15 cellular contexts compared by ENCODE assay signal in the genomic region with DNA sequence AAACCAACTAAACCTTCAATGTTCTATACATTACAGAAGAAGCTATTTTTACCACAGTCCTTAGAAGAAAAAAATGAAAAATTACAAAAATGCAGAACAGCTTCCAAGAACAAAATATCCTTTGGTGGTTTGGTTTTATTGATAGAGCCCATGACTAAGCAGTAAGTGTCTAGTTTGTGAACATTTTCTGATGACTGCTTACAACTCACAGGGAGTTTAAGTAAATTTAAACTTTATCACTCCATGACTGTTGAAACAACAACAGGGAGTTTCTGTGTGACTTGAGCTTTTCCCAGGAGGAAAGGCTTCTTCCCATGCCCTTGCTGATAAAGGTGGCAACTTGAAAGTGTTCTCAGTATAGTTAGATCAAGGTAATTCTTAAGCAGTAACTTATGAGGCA. TPM values are rescaled to one million over a fixed set of nuclear protein-coding genes. Genes with fewer than 3 reads are reported as not detected.
DNase-seq lines count a peak whose midpoint lies in the region; ATAC-seq and TF ChIP-seq lines count a peak whose summit lies in the region.
"Had no signal": no experiment of that assay in that cellular context is flagged by ENCODE, and none has a peak within 500 bp of the region (broad histone marks: within the 10 kb centered on the region; RNA-seq: fewer than 3 reads in every experiment).

No MANE protein-coding gene starts in this region.

- CTCF ChIA-PET in activated CD4-positive, alpha-beta memory T cell treated with anti-CD3 and anti-CD28 coated beads for 36 hours (lab: Charles Lee), result no interaction called here

- H3K9me3 Mint-ChIP-seq in HFFc6, result peaks cover 4% of the 10 kb centered on the region; the same call in 1 of the 2 replicates
- peaks cover 15% of the 10 kb centered on the region for H3K9me3 Mint-ChIP-seq in activated CD4-positive, alpha-beta memory T cell treated with anti-CD3 and anti-CD28 coated beads for 36 hours
- H3K9me3 Mint-ChIP-seq: type B pancreatic cell had no signal

- intact Hi-C loops in activated CD4-positive, alpha-beta memory T cell treated with anti-CD3 and anti-CD28 coated beads for 36 hours (cut with micrococcal nuclease), result no loop called here

- POLR2A ChIA-PET in activated CD4-positive, alpha-beta memory T cell treated with anti-CD3 and anti-CD28 coated beads for 36 hours (lab: Charles Lee), result no interaction called here

- H3K4me3 Mint-ChIP-seq in HFFc6, result no peak overlapping the region
- H3K4me3 Mint-ChIP-seq in activated CD4-positive, alpha-beta memory T cell treated with anti-CD3 and anti-CD28 coated beads for 36 hours, result no peak overlapping the region
- H3K4me3 Mint-ChIP-seq: type B pancreatic cell had no signal

- H3K27ac Mint-ChIP-seq in HFFc6, result peak overlapping the region; percentile 64
- H3K27ac Mint-ChIP-seq in activated CD4-positive, alpha-beta memory T cell treated with anti-CD3 and anti-CD28 coated beads for 36 hours, result no peak overlapping the region
- H3K27ac Mint-ChIP-seq: type B pancreatic cell had no signal

- ATAC-seq in HG02973 (IDR thresholded peaks at IDR 0.05; ENCODE audit: unreplicated experiment), result no peak
- ATAC-seq in HG03342 (IDR thresholded peaks at IDR 0.05; ENCODE audit: unreplicated experiment), result no peak

- DNase-seq in A172 (ENCODE audit: low spot score) (peak; percentile 28), HFFc6 (peak; percentile 78), astrocyte of the hippocampus (ENCODE audit: low read depth, low spot score) (peak; percentile 71), glomerular visceral epithelial cell (ENCODE audit: extremely low spot score) (peak; percentile 24), NCI-H1048 (lab: John Stamatoyannopoulos, UW) (no peak)
- no peak for DNase-seq in activated CD4-positive, alpha-beta memory T cell treated with anti-CD3 and anti-CD28 coated beads for 36 hours
- DNase-seq: DMS 273 treated with DMSO at 0.1 percent for 48 hours; effector memory CD4-positive, alpha-beta T cell; NCI-H1092; NCI-H446 treated with DMSO at 0.1 percent for 48 hours; pancreas had no signal

- 0 out of 2 replicates have a peak, but pooled peaks cover 4% of the 10 kb centered on the region for H3K36me3 Mint-ChIP-seq in HFFc6 (ENCODE audit: low read depth)
- no peaks in the 10 kb centered on the region for H3K36me3 Mint-ChIP-seq in activated CD4-positive, alpha-beta memory T cell treated with anti-CD3 and anti-CD28 coated beads for 36 hours
- H3K36me3 Mint-ChIP-seq: type B pancreatic cell had no signal

- H3K27me3 Mint-ChIP-seq in HFFc6 (ENCODE audit: insufficient read depth), result peaks cover 2% of the 10 kb centered on the region
- no peaks in the 10 kb centered on the region for H3K27me3 Mint-ChIP-seq in activated CD4-positive, alpha-beta memory T cell treated with anti-CD3 and anti-CD28 coated beads for 36 hours

- peaks cover 39% of the 10 kb centered on the region for H3K4me1 Mint-ChIP-seq in HFFc6 (ENCODE audit: low read depth)
- no peaks in the 10 kb centered on the region for H3K4me1 Mint-ChIP-seq in activated CD4-positive, alpha-beta memory T cell treated with anti-CD3 and anti-CD28 coated beads for 36 hours (ENCODE audit: low read depth)

- TF ChIP-seq CTCF in HFFc6 (IDR thresholded peaks at IDR 0.05), result no peak

RNA-seq across cellular contexts. Expression of gene PF4, which starts 2.9 kb away (rescaled TPM):
- not detected in 2 replicates for total RNA-seq in A172 (2014; rRNA removed; shearing (Covaris generic))
- under 1 TPM in 1 of 6 experiments, not detected in 5; 0.33 TPM for total RNA-seq in HFFc6 (2021; fragmentation: NEBNext Ultra II Directional; extraction: Animal tissue kit (Norgen Biotek cat#: 25700))
- total RNA-seq in activated CD4-positive, alpha-beta memory T cell treated with anti-CD3 and anti-CD28 coated beads for 36 hours, result not detected
- total RNA-seq: mesenteric fat pad, pancreas had no signal

RNA-seq across cellular contexts. Expression of gene PPBP, which starts 9.1 kb away (rescaled TPM):
- total RNA-seq in A172 (2014; rRNA removed; shearing (Covaris generic)), result not detected in 2 replicates
- not detected for total RNA-seq in HFFc6 (2021; fragmentation: NEBNext Ultra II Directional; extraction: Animal tissue kit (Norgen Biotek cat#: 25700))
- not detected for total RNA-seq in activated CD4-positive, alpha-beta memory T cell treated with anti-CD3 and anti-CD28 coated beads for 36 hours

RNA-seq across cellular contexts. Expression of gene CXCL5, which starts 19.6 kb away (rescaled TPM):
- not detected in 2 replicates for total RNA-seq in A172 (2014; rRNA removed; shearing (Covaris generic))
- under 1 TPM in 3 of 6 experiments, not detected in 3; 0.07 to 0.17 (median 0.14) TPM for total RNA-seq in HFFc6 (2021; fragmentation: NEBNext Ultra II Directional; extraction: Animal tissue kit (Norgen Biotek cat#: 25700))
- total RNA-seq in activated CD4-positive, alpha-beta memory T cell treated with anti-CD3 and anti-CD28 coated beads for 36 hours, result not detected

RNA-seq across cellular contexts. Expression of gene CXCL3, which starts 59.6 kb away (rescaled TPM):
- total RNA-seq in A172 (2014; rRNA removed; shearing (Covaris generic)), result not detected in 2 replicates
- 1 to 10 TPM in 4 of 6 experiments, under 1 TPM in 2; 0.40 to 2.3 (median 1.4) TPM for total RNA-seq in HFFc6 (2021; fragmentation: NEBNext Ultra II Directional; extraction: Animal tissue kit (Norgen Biotek cat#: 25700))
- not detected for total RNA-seq in activated CD4-positive, alpha-beta memory T cell treated with anti-CD3 and anti-CD28 coated beads for 36 hours

Comparison
In these comparisons a context has a peak if more than half of its experiments do, and no peak if none do; other contexts are left out.
1. DNase-seq: peak in A172 (single experiment), HFFc6 (single experiment), astrocyte of the hippocampus (single experiment) and glomerular visceral epithelial cell (single experiment); none in activated CD4-positive, alpha-beta memory T cell treated with anti-CD3 and anti-CD28 coated beads for 36 hours (single experiment) and NCI-H1048 (single experiment).